Comparison of ENCODE assay signal across 7 cellular contexts in the genomic region with DNA sequence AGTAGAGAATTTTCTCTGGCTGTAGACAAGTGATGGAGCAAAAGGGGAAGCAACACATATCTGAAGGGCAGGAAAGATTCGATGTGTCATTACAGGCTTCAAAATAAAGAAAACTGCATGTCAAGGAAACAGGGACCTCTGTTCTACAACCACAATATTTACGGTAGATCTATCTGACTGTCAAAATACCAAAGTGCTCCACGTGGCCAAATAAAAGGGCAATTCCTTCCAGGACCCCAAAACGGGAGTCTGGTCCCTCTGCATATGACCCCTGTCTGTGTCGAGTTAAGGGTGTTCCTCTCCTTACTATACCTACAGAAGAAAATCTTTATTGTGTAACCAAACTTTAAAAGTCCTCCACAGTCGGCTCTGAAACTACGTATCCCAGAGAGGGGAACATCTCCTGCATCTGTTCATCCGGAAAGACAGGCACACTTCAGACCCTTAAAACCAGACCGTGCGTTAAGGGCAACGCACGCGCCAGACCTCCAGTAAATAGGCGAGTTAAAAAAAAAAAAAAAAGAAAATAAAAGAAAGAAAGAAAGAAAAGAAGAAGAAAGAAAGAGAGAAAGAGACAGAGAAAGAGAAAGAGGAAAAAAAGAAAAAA. TPM values are rescaled to one million over a fixed set of nuclear protein-coding genes. Genes with fewer than 3 reads are reported as not detected.
DNase-seq lines count a peak whose midpoint lies in the region; ATAC-seq lines count a peak whose summit lies in the region.

No MANE protein-coding gene starts in this region.

- H3K4me1 ChIP-seq in GM23248 (ENCODE audit: insufficient read depth) (peaks cover 8% of the 10 kb centered on the region), neuron (ENCODE audit: insufficient read depth, low read length) (peaks cover 13% of the 10 kb centered on the region)

- peaks cover 57% of the 10 kb centered on the region for H3K79me2 ChIP-seq in GM23248 (ENCODE audit: insufficient read depth)

- H3K27me3 ChIP-seq in GM23248 (replicated peaks; ENCODE audit: insufficient read depth) (no peaks in the 10 kb centered on the region), neuron (ENCODE audit: insufficient read depth, low read length) (no peaks in the 10 kb centered on the region)

- WGBS in GM23248 (ENCODE audit: low coverage in 1 of 2, low lambda C conversion rate in 2 of 2, missing lambda C conversion rate in 2 of 2), 2 experiments, result 0 to 2% methylated on average over 14 of the region's 14 CpGs

- peak overlapping the region; percentile 91 for H3K4me3 ChIP-seq in GM23248
- H3K4me3 ChIP-seq in neuron (ENCODE audit: low read length), result peak overlapping the region; percentile 73

- H3K4me2 ChIP-seq in GM23248 (ENCODE audit: unreplicated experiment), result peak overlapping the region; percentile 100

- peaks cover 17 to 37% of the 10 kb centered on the region in 2 donors for H3K4me1 Mint-ChIP-seq in effector memory CD8-positive, alpha-beta T cell (ENCODE audit: low read depth in 2 of 2)

- H4K20me1 ChIP-seq in GM23248 (ENCODE audit: insufficient read depth), result no peaks in the 10 kb centered on the region

- peaks cover 16% of the 10 kb centered on the region for H3K36me3 Mint-ChIP-seq in effector memory CD8-positive, alpha-beta T cell (ENCODE audit: insufficient read depth)

- no peaks in the 10 kb centered on the region for H3K36me3 ChIP-seq in GM23248 (ENCODE audit: low read depth)
- peaks cover 2% of the 10 kb centered on the region for H3K36me3 ChIP-seq in neuron (ENCODE audit: insufficient read depth, low read length)

- no peaks in the 10 kb centered on the region for H3F3A ChIP-seq in GM23248 (ENCODE audit: insufficient read depth)

- no peaks in the 10 kb centered on the region for H3K9me3 Mint-ChIP-seq in effector memory CD8-positive, alpha-beta T cell

- DNase-seq in GM23248 (peak; percentile 33), OCI-M1 (lab: John Stamatoyannopoulos, UW) (peak; percentile 84), COR-L47 (lab: John Stamatoyannopoulos, UW) (no peak)
- DNase-seq in effector memory CD8-positive, alpha-beta T cell, result no peak

- peak overlapping the region; percentile 97 for H2AFZ ChIP-seq in GM23248
- no peak overlapping the region for H2AFZ ChIP-seq in neuron (ENCODE audit: low read depth, low read length)

- in situ Hi-C loops in GM23248 (cut with MboI), result no loop called here

- H3K9me2 ChIP-seq in GM23248 (ENCODE audit: insufficient read depth), result no peaks in the 10 kb centered on the region

- peak overlapping the region; percentile 89 for H3K9ac ChIP-seq in GM23248

- peak overlapping the region; percentile 93 for H3K4me3 Mint-ChIP-seq in effector memory CD8-positive, alpha-beta T cell

- no peaks in the 10 kb centered on the region for H3K27me3 Mint-ChIP-seq in effector memory CD8-positive, alpha-beta T cell

- H3K9me3 ChIP-seq in GM23248 (ENCODE audit: low read depth) (no peaks in the 10 kb centered on the region), neuron (ENCODE audit: low read length) (no peaks in the 10 kb centered on the region)

- ATAC-seq in effector memory CD8-positive, alpha-beta T cell (replicated peaks), result no peak
- ATAC-seq in GM21381 (IDR thresholded peaks at IDR 0.05; ENCODE audit: unreplicated experiment), result no peak
- no peak for ATAC-seq in GM18907 (IDR thresholded peaks at IDR 0.05; ENCODE audit: unreplicated experiment)

- peak overlapping the region; percentile 72 for H3K27ac ChIP-seq in GM23248

- peak overlapping the region; percentile 92 to 95 for H3K27ac Mint-ChIP-seq in effector memory CD8-positive, alpha-beta T cell

RNA-seq across cellular contexts. Expression of gene CLNS1A, which starts 0.8 kb away (rescaled TPM):
- total RNA-seq in GM23248 (2014; rRNA removed; shearing (Covaris generic)), result 101 and 123 TPM in 2 replicates
- polyA plus RNA-seq in GM23248 (2016; fragmentation: Nextera tagmentation; extraction: Ambion mirVana), result 97.3 and 97.4 TPM in 2 replicates

RNA-seq across cellular contexts. Expression of gene AQP11, which starts 47.1 kb away (rescaled TPM):
- 0.43 and 2.9 TPM in 2 replicates for total RNA-seq in GM23248 (2014; rRNA removed; shearing (Covaris generic))
- 0.80 and 1.1 TPM in 2 replicates for polyA plus RNA-seq in GM23248 (2016; fragmentation: Nextera tagmentation; extraction: Ambion mirVana)

Comparison
In these comparisons a context has a peak if more than half of its experiments do, and no peak if none do; other contexts are left out.
1. DNase-seq: peak in GM23248 (single experiment) and OCI-M1 (single experiment); none in effector memory CD8-positive, alpha-beta T cell (0 of 3) and COR-L47 (single experiment).